Comparison of ENCODE assay signal across 8 cellular contexts in the genomic region with DNA sequence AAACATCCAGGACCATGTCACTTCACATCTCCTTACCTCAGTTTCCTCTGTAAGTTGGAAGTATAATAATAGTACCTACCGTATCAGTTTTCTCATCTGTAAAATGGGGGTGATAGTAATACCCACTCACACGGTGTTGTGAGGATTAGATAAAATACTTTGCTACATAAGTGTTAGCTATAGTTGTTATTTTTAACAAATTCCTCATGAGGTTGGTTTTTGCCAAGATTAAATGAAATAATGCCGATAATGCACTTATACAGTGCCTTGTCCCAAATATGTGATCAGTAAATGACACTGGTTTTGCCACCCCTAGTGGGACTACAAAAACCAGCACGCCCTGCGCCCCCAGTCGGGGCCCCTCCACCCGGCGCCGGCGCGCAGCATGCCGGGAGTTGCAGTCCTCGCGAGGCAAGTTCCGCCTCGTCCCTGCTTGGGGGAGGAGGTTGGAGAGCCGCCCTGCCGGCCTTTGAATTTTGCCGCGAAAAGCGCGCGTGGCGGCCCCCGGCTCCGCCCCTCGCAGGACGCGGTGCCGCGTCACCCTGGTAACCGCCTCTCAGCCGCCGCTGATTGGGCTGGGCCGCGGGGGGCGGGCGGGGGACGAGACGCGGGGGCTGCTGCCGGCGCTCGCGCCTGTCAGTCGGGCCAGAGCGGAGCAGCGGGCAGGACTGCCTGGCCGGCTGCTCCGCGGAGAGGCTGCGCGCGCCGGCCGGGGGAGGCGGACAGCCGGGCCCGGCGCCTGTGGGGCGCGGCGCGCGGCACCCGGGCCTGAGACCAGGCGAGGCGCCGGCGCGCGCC. TPM values are rescaled to one million over a fixed set of nuclear protein-coding genes. Genes with fewer than 3 reads are reported as not detected.
A peak's percentile ranks its signal among the peaks of the same experiment; 100 is the strongest.
DNase-seq lines count a peak whose midpoint lies in the region; ATAC-seq and TF ChIP-seq lines count a peak whose summit lies in the region.

Gene FAM222A, plus strand, starts transcription at position 639 of the 798 bp plus-strand sequence. CDS start 30,322 bp downstream, outside the sequence.

- DNase-seq in NCI-H1417 treated with DMSO at 0.1 percent for 48 hours (lab: John Stamatoyannopoulos, UW), result peak; percentile 84
- peak; percentile 80 to 94 for DNase-seq in SW 1271 (lab: John Stamatoyannopoulos, UW)
- DNase-seq in adipocyte (ENCODE audit: low read depth), result peak; percentile 98
- DNase-seq in cardiac muscle cell (ENCODE audit: low read depth in 1 of 2, low spot score in 1 of 2), result peak; percentile 97 to 98
- DNase-seq in tibial nerve (ENCODE audit: low spot score in 2 of 2), result peak; percentile 88 to 91

- H2AFZ ChIP-seq in parathyroid adenoma, result peak within 1 kb of the TSS; percentile 96

- H3K79me2 ChIP-seq in parathyroid adenoma, result no peaks in the 10 kb centered on the region

- no peaks in the 10 kb centered on the region for H3K9me3 ChIP-seq in adipocyte (ENCODE audit: control insufficient read depth, low read length)
- no peaks in the 10 kb centered on the region for H3K9me3 ChIP-seq in cardiac muscle cell (ENCODE audit: low read depth)
- no peaks in the 10 kb centered on the region for H3K9me3 ChIP-seq in parathyroid adenoma (ENCODE audit: control insufficient read depth, low read length)
- no peaks in the 10 kb centered on the region for H3K9me3 ChIP-seq in tibial nerve

- H3K4me3 ChIP-seq in GM12875 (ENCODE audit: low read depth, low read length) (peak within 1 kb of the TSS; percentile 44), adipocyte (ENCODE audit: low read length) (peak within 1 kb of the TSS; percentile 69), cardiac muscle cell (peak within 1 kb of the TSS; percentile 80), parathyroid adenoma (ENCODE audit: low read depth, low read length) (peak within 1 kb of the TSS; percentile 36), tibial nerve (peak within 1 kb of the TSS; percentile 49 to 77 (median 64))

- H3K27ac ChIP-seq in cardiac muscle cell (peak within 1 kb of the TSS; percentile 53), parathyroid adenoma (no peak within 1 kb of the TSS), tibial nerve (peak within 1 kb of the TSS; percentile 45 to 87 (median 72))

- WGBS in tibial nerve, 2 donors, result 2 to 4% methylated on average over 25 to 56 of the region's 72 CpGs

- peak; percentile 46 to 77 for TF ChIP-seq POLR2A in tibial nerve (IDR thresholded peaks at IDR 0.05)

- H3K9ac ChIP-seq in adipocyte (ENCODE audit: low read length), result no peak within 1 kb of the TSS
- H3K9ac ChIP-seq in parathyroid adenoma, result no peak within 1 kb of the TSS

- H3K36me3 ChIP-seq in adipocyte (ENCODE audit: control insufficient read depth, insufficient read depth, low read length, severe bottlenecking) (no peaks in the 10 kb centered on the region), cardiac muscle cell (no peaks in the 10 kb centered on the region), parathyroid adenoma (ENCODE audit: control insufficient read depth, insufficient read depth, low read length) (no peaks in the 10 kb centered on the region), tibial nerve (no peaks in the 10 kb centered on the region)

- peak within 1 kb of the TSS; percentile 87 for H3K4me2 ChIP-seq in parathyroid adenoma (ENCODE audit: low read length)

- H3K27me3 ChIP-seq in adipocyte (replicated peaks; ENCODE audit: control insufficient read depth, insufficient read depth, low read length) (peaks cover 34% of the 10 kb centered on the region), cardiac muscle cell (no peaks in the 10 kb centered on the region), parathyroid adenoma (ENCODE audit: control insufficient read depth, insufficient read depth, low read length) (no peaks in the 10 kb centered on the region), tibial nerve (peaks cover 0 to 60% of the 10 kb centered on the region in 2 donors)

- no peak for TF ChIP-seq CTCF in GM12875 (IDR thresholded peaks at IDR 0.05; ENCODE audit: borderline replicate concordance, insufficient read depth, low read depth, low read length)
- TF ChIP-seq CTCF in cardiac muscle cell (IDR thresholded peaks at IDR 0.05; ENCODE audit: low read depth, low read length), result no peak
- no peak for TF ChIP-seq CTCF in parathyroid adenoma (IDR thresholded peaks at IDR 0.05)
- TF ChIP-seq CTCF in tibial nerve (IDR thresholded peaks at IDR 0.05), result peak in 1 of 5 experiments; percentile 55

- ATAC-seq in HG02763 (IDR thresholded peaks at IDR 0.05; ENCODE audit: unreplicated experiment), result peak; percentile 90

- H3K4me1 ChIP-seq in adipocyte (ENCODE audit: control insufficient read depth, insufficient read depth, low read length), result peaks cover 18% of the 10 kb centered on the region
- peaks cover 24% of the 10 kb centered on the region for H3K4me1 ChIP-seq in cardiac muscle cell (ENCODE audit: low read depth)
- H3K4me1 ChIP-seq in parathyroid adenoma, result peaks cover under 1% of the 10 kb centered on the region
- H3K4me1 ChIP-seq in tibial nerve, result peaks cover 0 to 47% (median 2%) of the 10 kb centered on the region in 4 donors

- TF ChIP-seq EP300 in tibial nerve (IDR thresholded peaks at IDR 0.05), result peak; percentile 76 to 78

RNA-seq across cellular contexts. Expression of gene FAM222A, which starts in this region (rescaled TPM):
- total RNA-seq in cardiac muscle cell (35.5 and 42.9 TPM in 2 replicates), tibial nerve (1 to 10 TPM; 1.3 to 3.3 (median 1.9) TPM)
- polyA plus RNA-seq in cardiac muscle cell, result 25.4 and 42.1 TPM in 2 replicates
